ENCODE assay signal across 1 cellular context in the genomic region with DNA sequence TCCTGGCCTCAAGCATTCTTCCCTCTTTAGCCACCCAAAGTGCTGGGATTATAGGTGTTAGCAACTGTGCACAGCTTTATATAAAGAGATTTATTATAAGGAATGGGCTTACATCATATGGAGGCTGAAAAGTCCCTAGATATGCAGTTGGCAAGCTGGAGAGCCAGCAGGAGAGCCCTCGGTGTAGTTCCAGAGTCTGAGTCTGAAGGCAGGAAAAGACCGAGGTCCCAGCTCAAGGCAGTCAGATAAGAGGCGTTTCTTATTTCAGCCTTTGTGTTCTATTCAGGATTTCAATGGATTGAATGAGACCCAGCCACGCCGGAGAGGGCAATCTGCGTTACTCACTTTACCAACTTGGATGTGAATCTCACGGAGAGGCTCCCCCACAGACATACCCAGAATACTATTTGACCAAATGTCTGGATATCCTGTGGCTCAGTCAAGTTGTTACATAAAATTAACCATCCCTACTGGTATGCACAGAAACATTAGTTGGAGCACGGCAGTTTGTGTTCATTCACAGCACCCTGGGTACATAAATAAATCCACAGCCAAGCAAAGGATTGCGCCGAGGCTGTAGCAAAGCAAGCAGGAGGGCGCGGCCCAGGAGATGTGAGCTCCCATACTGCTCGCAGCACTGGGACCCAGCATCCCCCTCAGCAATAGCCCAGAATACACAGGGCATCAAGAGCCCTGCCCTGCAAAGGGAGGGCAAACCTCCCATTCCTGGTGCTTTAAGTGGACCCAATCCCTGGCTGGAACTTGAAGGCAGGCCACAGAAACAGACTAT.
TF ChIP-seq lines count a peak whose summit lies in the region.

No MANE protein-coding gene starts in this region.

TF ChIP-seq in H1, 55 proteins besides CTCF, POLR2A, EP300 and RAD21:
- TF ChIP-seq SP2 (IDR thresholded peaks at IDR 0.05; ENCODE audit: low read length), result no peak
- no peak for TF ChIP-seq BACH1 (IDR thresholded peaks at IDR 0.05; ENCODE audit: low read length)
- TF ChIP-seq CBX8 (IDR thresholded peaks at IDR 0.05; ENCODE audit: borderline replicate concordance, low read depth, low read length), result no peak
- TF ChIP-seq MAFK (IDR thresholded peaks at IDR 0.05; ENCODE audit: low read depth, low read length), result no peak
